Comparison of ENCODE assay signal across 20 cellular contexts in genomic region chr22:27588273-27588672, GRCh38.
DNase-seq lines count a peak whose midpoint lies in the region; ATAC-seq, FAIRE-seq and TF ChIP-seq lines count a peak whose summit lies in the region.
"Had no signal": no experiment of that assay in that cellular context is flagged by ENCODE, and none has a peak within 500 bp of the region (broad histone marks: within the 10 kb centered on the region; RNA-seq: fewer than 3 reads in every experiment).

No MANE protein-coding gene starts in this region.

- intact Hi-C loops in Caco-2 (cut with micrococcal nuclease; ENCODE audit: unreplicated experiment), result no loop called here
- intact Hi-C loops in PC-3 (cut with micrococcal nuclease), result no loop called here
- intact Hi-C loops in pancreas (cut with DNase I), result no loop called here

- no peak overlapping the region for H3K27ac Mint-ChIP-seq in Caco-2 (ENCODE audit: unreplicated experiment)

- H3K36me3 ChIP-seq in Caco-2 (ENCODE audit: control insufficient read depth, insufficient read depth, low read length) (no peaks in the 10 kb centered on the region), PC-3 (ENCODE audit: low read depth, low read length) (no peaks in the 10 kb centered on the region), pancreas (no peaks in the 10 kb centered on the region)
- H3K36me3 ChIP-seq: BE2C had no signal

- H3K9ac ChIP-seq in PC-3 (ENCODE audit: low read length), result no peak overlapping the region

- H3F3A ChIP-seq in PC-3 (ENCODE audit: low read length, unreplicated experiment), result no peaks in the 10 kb centered on the region

- H3K4me3 ChIP-seq in Caco-2 (ENCODE audit: low read depth, low read length), result no peak overlapping the region
- no peak overlapping the region for H3K4me3 ChIP-seq in PC-3 (ENCODE audit: low read length)
- H3K4me3 ChIP-seq in pancreas, result no peak overlapping the region

- no TSS peak for BruUV-seq in Caco-2 (replicated peaks; lab: Mats Ljungman, UMichigan)
- no TSS peak for BruUV-seq in PC-3 (replicated peaks; lab: Mats Ljungman, UMichigan)

- H2AFZ ChIP-seq in PC-3 (ENCODE audit: low read length), result no peak overlapping the region

- no peak for FAIRE-seq in pancreas (lab: Jason Lieb, UNC)
- FAIRE-seq: A204.1, GM18507, H54 had no signal

- H3K36me3 Mint-ChIP-seq in Caco-2 (ENCODE audit: insufficient read depth, unreplicated experiment), result no peaks in the 10 kb centered on the region
- H3K36me3 Mint-ChIP-seq: CD4-positive, CD25-positive, alpha-beta regulatory T cell had no signal

- no peaks in the 10 kb centered on the region for H3K27me3 ChIP-seq in Caco-2 (replicated peaks; ENCODE audit: control insufficient read depth, insufficient read depth, low read length)
- H3K27me3 ChIP-seq in PC-3 (ENCODE audit: low read length), result no peaks in the 10 kb centered on the region
- no peaks in the 10 kb centered on the region for H3K27me3 ChIP-seq in pancreas

- WGBS in pancreas, 2 donors, result 45 to 48% methylated on average over 6 of the region's 6 CpGs

- peaks cover 11% of the 10 kb centered on the region for H3K9me3 Mint-ChIP-seq in Caco-2 (ENCODE audit: unreplicated experiment)

- CTCF ChIA-PET in Caco-2 (lab: Charles Lee) (no interaction called here), PC-3 (lab: Charles Lee) (no interaction called here)

- DNase-seq in Caco-2 (peak; percentile 16 to 46), NCI-H2196 (lab: John Stamatoyannopoulos, UW; ENCODE audit: unreplicated experiment) (peak; percentile 35), PC-3 (peak; percentile 55), pancreas (peak in 4 of 6 donors; percentile 33 to 70 (median 61)), DMS79 (lab: John Stamatoyannopoulos, UW) (no peak), COLO829 (ENCODE audit: low spot score) (no peak), pons (ENCODE audit: low spot score) (no peak)
- DNase-seq in activated naive CD4-positive, alpha-beta T cell (lab: John Stamatoyannopoulos, UW), result no peak
- DNase-seq: BE2C; CD4-positive, CD25-positive, alpha-beta regulatory T cell; KG1; NCI-H1105 treated with DMSO at 0.1 percent for 48 hours; NCI-H187 treated with DMSO at 0.1 percent for 48 hours; NCI-H82; RPMI8226; SHP77 treated with DMSO at 0.1 percent for 48 hours; T-helper 1 cell had no signal

- H3K9me3 ChIP-seq in Caco-2, result no peaks in the 10 kb centered on the region
- no peaks in the 10 kb centered on the region for H3K9me3 ChIP-seq in PC-3 (ENCODE audit: low read length)
- no peaks in the 10 kb centered on the region for H3K9me3 ChIP-seq in pancreas
- H3K9me3 ChIP-seq: BE2C had no signal

- no peak for TF ChIP-seq CTCF in Caco-2 (IDR thresholded peaks at IDR 0.05; ENCODE audit: insufficient read depth in 1 of 2, low read depth in 1 of 2, low read length in 1 of 2, severe bottlenecking in 1 of 2, unreplicated experiment in 1 of 2)
- TF ChIP-seq CTCF in PC-3 (conservative IDR thresholded peaks at IDR 0.05; ENCODE audit: low read depth, low read length), result no peak
- no peak for TF ChIP-seq CTCF in pancreas (IDR thresholded peaks at IDR 0.05)

- H3K79me2 ChIP-seq in PC-3 (ENCODE audit: low read length), result no peaks in the 10 kb centered on the region

- no peaks in the 10 kb centered on the region for H4K20me1 ChIP-seq in PC-3 (ENCODE audit: low read length)

- no peak overlapping the region for H3K4me2 ChIP-seq in PC-3 (ENCODE audit: low read length)

- H3K4me1 ChIP-seq in Caco-2 (no peaks in the 10 kb centered on the region), PC-3 (ENCODE audit: insufficient read depth, low read length) (peaks cover 24% of the 10 kb centered on the region), pancreas (peaks cover 0 to 7% (median 4%) of the 10 kb centered on the region in 3 donors)
- H3K4me1 ChIP-seq: BE2C had no signal

- no peaks in the 10 kb centered on the region for H3K4me1 Mint-ChIP-seq in Caco-2 (ENCODE audit: low read depth, unreplicated experiment)
- H3K4me1 Mint-ChIP-seq: CD4-positive, CD25-positive, alpha-beta regulatory T cell had no signal

- peak overlapping the region; percentile 43 for H3K27ac ChIP-seq in PC-3 (ENCODE audit: low read length)
- H3K27ac ChIP-seq in pancreas, result peak overlapping the region in 2 of 4 donors; percentile 64 to 70

- H3K27me3 Mint-ChIP-seq in Caco-2 (ENCODE audit: insufficient read depth, unreplicated experiment), result peaks cover 4% of the 10 kb centered on the region
- H3K27me3 Mint-ChIP-seq: CD4-positive, CD25-positive, alpha-beta regulatory T cell had no signal

- H3K4me3 Mint-ChIP-seq in Caco-2 (ENCODE audit: unreplicated experiment), result no peak overlapping the region
- H3K4me3 Mint-ChIP-seq: CD4-positive, CD25-positive, alpha-beta regulatory T cell had no signal

- ATAC-seq in PC-3 (peak; percentile 22; the same call in 1 of the 2 replicates), pancreas (peak; percentile 67 to 80 (median 78))

- POLR2A ChIA-PET in Caco-2 (lab: Charles Lee) (no interaction called here), PC-3 (lab: Charles Lee; ENCODE audit: unreplicated experiment) (no interaction called here)

- H3K9me2 ChIP-seq in PC-3 (replicated peaks; ENCODE audit: low read length), result no peaks in the 10 kb centered on the region

Comparison
In these comparisons a context has a peak if more than half of its experiments do, and no peak if none do; other contexts are left out.
1. DNase-seq: peak in Caco-2 (2 of 2), NCI-H2196 (single experiment), PC-3 (single experiment) and pancreas (4 of 6); none in DMS79 (single experiment), activated naive CD4-positive, alpha-beta T cell (0 of 4), COLO829 (single experiment) and pons (single experiment).